Comparison of ENCODE assay signal across 7 cellular contexts in the genomic region with DNA sequence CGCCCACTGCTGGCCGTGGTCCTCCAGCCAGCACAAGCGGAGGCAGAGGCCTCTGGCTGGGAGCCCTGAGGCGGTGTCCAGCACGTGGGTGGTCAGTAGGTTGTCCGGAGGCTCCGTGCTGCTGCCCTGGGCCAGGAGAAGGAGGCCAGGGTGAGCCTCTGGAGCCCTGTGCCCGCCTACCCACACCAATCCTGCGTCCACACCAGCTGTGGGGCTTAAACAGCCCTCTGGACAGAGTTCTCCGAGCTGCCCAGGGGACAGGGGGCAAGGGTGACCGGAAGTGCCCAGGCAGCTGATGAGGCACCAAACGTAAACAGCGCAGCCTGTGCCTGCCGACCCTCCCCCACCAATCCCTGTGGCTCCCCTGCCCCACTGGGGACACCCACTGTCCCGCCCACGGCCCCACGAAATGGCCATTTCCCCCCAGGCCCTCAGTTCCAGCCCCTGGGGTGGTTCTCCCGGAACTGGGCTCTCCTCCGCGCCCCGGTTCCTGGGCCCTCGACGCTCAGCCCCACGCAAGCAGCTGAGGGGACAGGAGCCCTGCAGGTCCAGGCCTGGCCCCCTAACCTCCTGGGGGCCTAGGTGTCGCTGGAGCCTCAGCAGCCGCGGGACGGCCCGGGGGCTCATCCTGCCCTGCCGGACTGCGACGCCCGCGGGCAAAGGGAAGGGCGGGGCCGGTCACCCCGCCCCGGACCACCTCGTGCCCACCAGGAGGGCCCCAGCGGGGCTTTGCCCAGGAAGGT. TPM values are rescaled to one million over a fixed set of nuclear protein-coding genes. Genes with fewer than 3 reads are reported as not detected.
A peak's percentile ranks its signal among the peaks of the same experiment; 100 is the strongest.
DNase-seq lines count a peak whose midpoint lies in the region; ATAC-seq, FAIRE-seq and TF ChIP-seq lines count a peak whose summit lies in the region.

No MANE protein-coding gene starts in this region.

- no peak for TF ChIP-seq EP300 in stomach (IDR thresholded peaks at IDR 0.05)

- WGBS in stomach, 5 donors = 1 to 3% (median 2%) methylated on average over 19 to 40 of the region's 40 CpGs

- TF ChIP-seq CTCF in breast epithelium (IDR thresholded peaks at IDR 0.05) (no peak), kidney (IDR thresholded peaks at IDR 0.05; ENCODE audit: borderline replicate concordance, extremely low read depth, insufficient read depth) (no peak), stomach (IDR thresholded peaks at IDR 0.05) (no peak)

- H3K27me3 ChIP-seq in HUES48 (ENCODE audit: control insufficient read depth, insufficient read depth, low read length) (no peaks in the 10 kb centered on the region), breast epithelium (no peaks in the 10 kb centered on the region), stomach (peaks cover 0 to 21% (median 13%) of the 10 kb centered on the region in 3 donors)

- no peak for ATAC-seq in HG02759 (IDR thresholded peaks at IDR 0.05; ENCODE audit: unreplicated experiment)

- H3K9ac ChIP-seq in HUES48 (ENCODE audit: low read depth, low read length) (no peak overlapping the region), kidney (ENCODE audit: low read length in 2 of 2) (peak overlapping the region in 1 of 2 donors; percentile 6)

- H3K4me1 ChIP-seq in HUES48 (ENCODE audit: control insufficient read depth, insufficient read depth, low read length) = peaks cover 10% of the 10 kb centered on the region; the same call in 1 of the 2 replicates
- peaks cover 4 to 6% of the 10 kb centered on the region in 2 donors for H3K4me1 ChIP-seq in breast epithelium
- H3K4me1 ChIP-seq in kidney (ENCODE audit: control insufficient read depth in 1 of 2, insufficient read depth in 1 of 2, low read depth in 1 of 2, low read length in 2 of 2) = peaks cover 0 to 13% of the 10 kb centered on the region in 2 donors
- peaks cover 12 to 34% (median 18%) of the 10 kb centered on the region in 4 donors for H3K4me1 ChIP-seq in stomach

- intact Hi-C loops in breast epithelium (cut with DNase I; ENCODE audit: low total_unique reads) = no loop called here
- intact Hi-C loops in kidney (cut with DNase I) = no loop called here
- intact Hi-C loops in stomach (cut with DNase I; ENCODE audit: low total_unique reads) = no loop called here

- peak overlapping the region; percentile 53 for H3K4me3 ChIP-seq in HUES48 (ENCODE audit: low read depth, low read length)
- peak overlapping the region; percentile 25 to 82 (median 63) for H3K4me3 ChIP-seq in breast epithelium
- H3K4me3 ChIP-seq in kidney (ENCODE audit: low read length in 2 of 2) = peak overlapping the region; percentile 38 to 55
- peak overlapping the region; percentile 44 to 56 (median 48) for H3K4me3 ChIP-seq in stomach

- H3K9me3 ChIP-seq in HUES48 (ENCODE audit: control insufficient read depth, insufficient read depth, low read length) (0 out of 2 replicates have a peak, but pooled peaks cover 3% of the 10 kb centered on the region), breast epithelium (no peaks in the 10 kb centered on the region), kidney (ENCODE audit: control insufficient read depth in 1 of 2, low read length in 2 of 2) (no peaks in the 10 kb centered on the region), stomach (no peaks in the 10 kb centered on the region)

- H3K36me3 ChIP-seq in HUES48 (ENCODE audit: control insufficient read depth, insufficient read depth, low read length) = peaks cover 23% of the 10 kb centered on the region
- no peaks in the 10 kb centered on the region for H3K36me3 ChIP-seq in breast epithelium
- peaks cover 5 to 7% of the 10 kb centered on the region in 2 donors for H3K36me3 ChIP-seq in kidney (ENCODE audit: control insufficient read depth in 1 of 2, insufficient read depth in 2 of 2, low read length in 2 of 2)
- peaks cover 0 to 19% (median 15%) of the 10 kb centered on the region in 4 donors for H3K36me3 ChIP-seq in stomach

- H3K27ac ChIP-seq in HUES48 (ENCODE audit: low read depth, low read length) (peak overlapping the region; percentile 10), breast epithelium (peak overlapping the region; percentile 80 to 88), kidney (ENCODE audit: low read depth in 2 of 2, low read length in 2 of 2) (peak overlapping the region; percentile 47 to 80), stomach (peak overlapping the region in 3 of 5 donors; percentile 18 to 62 (median 29))

- DNase-seq in breast epithelium (ENCODE audit: low spot score in 2 of 2) (peak in 1 of 2 donors; percentile 58), kidney (peak; percentile 92), stomach (peak; percentile 80), NCI-H2081 (lab: John Stamatoyannopoulos, UW) (no peak), GF-D8 (lab: John Stamatoyannopoulos, UW) (no peak)

- no peak for FAIRE-seq in kidney (lab: Jason Lieb, UNC)

- TF ChIP-seq POLR2A in breast epithelium (IDR thresholded peaks at IDR 0.05) (no peak), stomach (IDR thresholded peaks at IDR 0.05) (no peak)

RNA-seq across cellular contexts. Expression of a gene that starts 27.9 kb away (rescaled TPM):
- total RNA-seq in breast epithelium (1 to 10 TPM; 3.7 to 7.9 (median 6.0) TPM), kidney (16.3 TPM), stomach (10 to 100 TPM in 2 of 5 donors, 1 to 10 TPM in 1, under 1 TPM in 1, not detected in 1; 0.73 to 37.1 (median 15.1) TPM)
- polyA plus RNA-seq in kidney (ENCODE audit: insufficient read depth, low read depth, low replicate concordance) (15.1 TPM), stomach (1 to 10 TPM; 5.8 to 9.9 (median 7.3) TPM)

RNA-seq across cellular contexts. Expression of a gene that starts 30.0 kb away (rescaled TPM):
- not detected for total RNA-seq in breast epithelium
- not detected for total RNA-seq in kidney
- not detected for polyA plus RNA-seq in kidney (ENCODE audit: insufficient read depth, low read depth, low replicate concordance)
- not detected for total RNA-seq in stomach
- not detected for polyA plus RNA-seq in stomach

Comparison
In these comparisons a context has a peak if more than half of its experiments do, and no peak if none do; other contexts are left out.
1. H3K27ac ChIP-seq: peak in every context shown above with its lines; median percentile 84 in breast epithelium; 64 in kidney; 29 in stomach; 10 in HUES48.
2. DNase-seq: peak in kidney (single experiment) and stomach (single experiment); none in NCI-H2081 (0 of 2) and GF-D8 (single experiment).
3. Peak in every context shown above with its lines, with median percentiles within 50 percentile points of each other: H3K4me3 ChIP-seq.